In genomic region chr14:22928237-22929103, GRCh38 we compare ENCODE assay signal across 1 cellular context.
TF ChIP-seq lines count a peak whose summit lies in the region.

No MANE protein-coding gene starts in this region.

TF ChIP-seq in GM23338, 12 proteins besides CTCF, POLR2A, EP300 and RAD21 (continued from another document):
- TF ChIP-seq NANOG (IDR thresholded peaks at IDR 0.05; ENCODE audit: borderline replicate concordance) = no peak
- TF ChIP-seq ETS1 (IDR thresholded peaks at IDR 0.05) = no peak
- TF ChIP-seq ZNF114 (CRISPR knock-in tag; IDR thresholded peaks at IDR 0.05) = no peak
- no peak for TF ChIP-seq JUNB (IDR thresholded peaks at IDR 0.05; ENCODE audit: unreplicated experiment)
- no peak for TF ChIP-seq ZNF331 (CRISPR knock-in tag; IDR thresholded peaks at IDR 0.05; ENCODE audit: low read depth)
- TF ChIP-seq CREB1 (CRISPR knock-in tag; IDR thresholded peaks at IDR 0.05; ENCODE audit: low read depth) = no peak
- no peak for TF ChIP-seq REST (IDR thresholded peaks at IDR 0.05; ENCODE audit: unreplicated experiment)
- no peak for TF ChIP-seq ZNF462 (CRISPR knock-in tag; IDR thresholded peaks at IDR 0.05)
- TF ChIP-seq EZH2 (IDR thresholded peaks at IDR 0.05; ENCODE audit: low read depth, unreplicated experiment) = no peak
- TF ChIP-seq EZH2phosphoT487 (IDR thresholded peaks at IDR 0.05; ENCODE audit: unreplicated experiment) = no peak
- no peak for TF ChIP-seq POLR2AphosphoS5 (IDR thresholded peaks at IDR 0.05; ENCODE audit: low read depth)
